30 cellular contexts compared by ENCODE assay signal in genomic region chr7:154827007-154827406, GRCh38.
"Had no signal": no experiment of that assay in that cellular context is flagged by ENCODE, and none has a peak within 500 bp of the region (broad histone marks: within the 10 kb centered on the region; RNA-seq: fewer than 3 reads in every experiment).

No MANE protein-coding gene starts in this region.

- H3K9me3 ChIP-seq: Peyer's patch, SJSA1 had no signal

- H3K4me1 ChIP-seq: Peyer's patch, SJSA1 had no signal

- DNase-seq: KG1, MM.1S, MV-4-11, NCI-H1092, NCI-H1105, NCI-H1417 treated with DMSO at 0.1 percent for 48 hours, NCI-H1436 treated with DMSO at 0.1 percent for 48 hours, NCI-H1694 treated with DMSO at 0.1 percent for 48 hours, NCI-H187 treated with DMSO at 0.1 percent for 48 hours, NCI-H2029, NCI-H2081, NCI-H2171 treated with DMSO at 0.1 percent for 48 hours, NCI-H2227 treated with DMSO at 0.1 percent for 48 hours, NCI-H345, NCI-H446, NCI-H510A treated with DMSO at 0.1 percent for 48 hours, NCI-H526, NCI-H69, NCI-H748 treated with DMSO at 0.1 percent for 48 hours, NCI-H82, OCI-M1, PC-3, Peyer's patch, Right ventricle myocardium superior, RPMI8226, SHP77 treated with DMSO at 0.1 percent for 48 hours, SK-N-SH, SW 1271 had no signal

- H3K9ac ChIP-seq: SK-N-SH had no signal

- H3K4me2 ChIP-seq: SK-N-SH had no signal

- H3K4me3 ChIP-seq: K562, Peyer's patch, SJSA1 had no signal

- ATAC-seq: K562, PC-3 had no signal

- H3K36me3 ChIP-seq: Peyer's patch, SJSA1 had no signal

- H3K27me3 ChIP-seq: Peyer's patch, SJSA1 had no signal

- H3K27ac ChIP-seq: Peyer's patch, SJSA1 had no signal
